ENCODE assay signal across 1 cellular context in the genomic region with DNA sequence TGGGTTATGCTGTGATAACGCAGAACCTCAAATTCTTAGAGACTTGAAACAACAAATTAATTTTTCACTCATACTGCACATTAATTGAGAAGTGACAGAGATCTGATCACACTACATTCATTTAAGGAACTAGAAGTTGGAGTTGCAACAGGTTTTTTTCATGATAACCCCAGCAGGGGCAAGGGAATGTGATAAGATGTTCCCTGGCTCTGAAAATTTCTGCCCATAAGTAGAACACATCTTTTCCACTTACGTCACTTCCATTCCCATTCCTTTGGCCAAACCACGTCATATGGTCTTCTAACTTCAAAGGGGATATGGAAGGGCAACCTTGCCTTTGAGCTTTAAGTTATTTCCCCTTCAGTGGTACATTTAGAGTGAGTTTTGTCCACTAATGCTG.
TF ChIP-seq lines count a peak whose summit lies in the region.

No MANE protein-coding gene starts in this region.

TF ChIP-seq in HepG2, 621 proteins besides CTCF, POLR2A, EP300 and RAD21:
- TF ChIP-seq ZNF543 (CRISPR knock-in tag; IDR thresholded peaks at IDR 0.05): no peak
- TF ChIP-seq TBL1XR1 (IDR thresholded peaks at IDR 0.05; ENCODE audit: borderline replicate concordance, low read length, partially characterized antibody): no peak
- TF ChIP-seq SAFB2 (CRISPR knock-in tag; IDR thresholded peaks at IDR 0.05; ENCODE audit: borderline replicate concordance, low read depth): no peak
- no peak for TF ChIP-seq ZNF780A (CRISPR knock-in tag; IDR thresholded peaks at IDR 0.05)
- no peak for TF ChIP-seq ZNF234 (CRISPR knock-in tag; conservative IDR thresholded peaks at IDR 0.05)
- TF ChIP-seq HNRNPUL1 (IDR thresholded peaks at IDR 0.05; ENCODE audit: low read depth, low read length): no peak
- TF ChIP-seq KLF6 (CRISPR knock-in tag; IDR thresholded peaks at IDR 0.05): no peak
